In genomic region chr17:35214631-35215273, GRCh38 we compare ENCODE assay signal across 11 cellular contexts. TPM values are rescaled to one million over a fixed set of nuclear protein-coding genes. Genes with fewer than 3 reads are reported as not detected.
A peak's percentile ranks its signal among the peaks of the same experiment; 100 is the strongest.
DNase-seq lines count a peak whose midpoint lies in the region; ATAC-seq and TF ChIP-seq lines count a peak whose summit lies in the region.
"Had no signal": no experiment of that assay in that cellular context is flagged by ENCODE, and none has a peak within 500 bp of the region (broad histone marks: within the 10 kb centered on the region; RNA-seq: fewer than 3 reads in every experiment).

No MANE protein-coding gene starts in this region.

- H3K36me3 ChIP-seq in CD8-positive, alpha-beta memory T cell (ENCODE audit: insufficient read depth, low read length) = no peaks in the 10 kb centered on the region
- no peaks in the 10 kb centered on the region for H3K36me3 ChIP-seq in Peyer's patch
- no peaks in the 10 kb centered on the region for H3K36me3 ChIP-seq in ascending aorta

- no peak for TF ChIP-seq POLR2A in Peyer's patch (IDR thresholded peaks at IDR 0.05)

- no peaks in the 10 kb centered on the region for H3K9me3 ChIP-seq in CD8-positive, alpha-beta memory T cell (ENCODE audit: low read length)
- H3K9me3 ChIP-seq in Peyer's patch = no peaks in the 10 kb centered on the region
- H3K9me3 ChIP-seq in ascending aorta = no peaks in the 10 kb centered on the region

- peaks cover 93% of the 10 kb centered on the region for H3K4me1 ChIP-seq in CD8-positive, alpha-beta memory T cell (ENCODE audit: insufficient read depth, low read length)
- H3K4me1 ChIP-seq in Peyer's patch = no peaks in the 10 kb centered on the region
- no peaks in the 10 kb centered on the region for H3K4me1 ChIP-seq in ascending aorta

- peak overlapping the region; percentile 61 for H3K4me3 ChIP-seq in CD8-positive, alpha-beta memory T cell (ENCODE audit: low read length)
- H3K4me3 ChIP-seq in Peyer's patch = no peak overlapping the region
- H3K4me3 ChIP-seq in skin epidermis = no peak overlapping the region
- no peak overlapping the region for H3K4me3 ChIP-seq in ascending aorta

- peak overlapping the region; percentile 40 for H3K27ac ChIP-seq in CD8-positive, alpha-beta memory T cell (ENCODE audit: low read depth, low read length)
- H3K27ac ChIP-seq in Peyer's patch (peak overlapping the region; percentile 65 to 76 (median 73)), skin epidermis (peak overlapping the region in 15 of 21 experiments; percentile 38 to 96 (median 73)), ascending aorta (no peak overlapping the region)
- H3K27ac ChIP-seq: C4-2B had no signal

- intact Hi-C loops in ascending aorta (cut with DNase I) = loop anchor here (10.0 kb wide), 1 partner anchor 60 kb away; no protein-coding TSS in a partner anchor

- H3K27ac Mint-ChIP-seq in CD8-positive, alpha-beta memory T cell = peak overlapping the region; percentile 41 to 99 (median 94)

- ATAC-seq in GM21360 (IDR thresholded peaks at IDR 0.05; ENCODE audit: unreplicated experiment) = no peak
- ATAC-seq: SK-N-SH treated with all-trans-retinoic acid at 6 μM for 48 hours had no signal

- peak in 1 of 5 donors; percentile 6 for DNase-seq in CD8-positive, alpha-beta memory T cell
- DNase-seq in Peyer's patch (no peak), ascending aorta (ENCODE audit: low spot score in 2 of 2) (no peak), mesenteric fat pad (ENCODE audit: low spot score) (no peak), H4 (ENCODE audit: low spot score) (no peak)
- peak; percentile 40 for DNase-seq in activated naive CD4-positive, alpha-beta T cell treated with Interleukin-2 at 50 U/mL for 16 hours
- DNase-seq: NCI-H2227 treated with DMSO at 0.1 percent for 48 hours had no signal

- POLR2A ChIA-PET in CD8-positive, alpha-beta memory T cell (lab: Charles Lee) = interaction anchor here (0.6 to 3.1 kb wide), 12 partner anchors 19 to 364 kb away, joined by 3 to 68 read pairs (median 6); partner anchors contain the start of genes PEX12, SLFN12L and SLFN5

- no peak for TF ChIP-seq CTCF in Peyer's patch (IDR thresholded peaks at IDR 0.05)
- no peak for TF ChIP-seq CTCF in ascending aorta (IDR thresholded peaks at IDR 0.05)

- peaks cover 79 to 95% (median 92%) of the 10 kb centered on the region in 3 donors for H3K4me1 Mint-ChIP-seq in CD8-positive, alpha-beta memory T cell

- no peaks in the 10 kb centered on the region for H3K27me3 ChIP-seq in CD8-positive, alpha-beta memory T cell (ENCODE audit: insufficient read depth, low read length, poor library complexity, severe bottlenecking)
- H3K27me3 ChIP-seq in Peyer's patch (no peaks in the 10 kb centered on the region), ascending aorta (no peaks in the 10 kb centered on the region)

- H3K36me3 Mint-ChIP-seq in CD8-positive, alpha-beta memory T cell = peaks cover 0 to 8% (median 0%) of the 10 kb centered on the region in 3 donors

- H3K9me3 Mint-ChIP-seq in CD8-positive, alpha-beta memory T cell = peaks cover 0 to 2% (median 0%) of the 10 kb centered on the region in 5 donors

- CTCF ChIA-PET in CD8-positive, alpha-beta memory T cell (lab: Charles Lee) = interaction anchor here (0.8 to 3.8 kb wide), 8 partner anchors 10 to 319 kb away, joined by 3 to 27 read pairs (median 6); partner anchors contain the start of gene SLFN5

- H3K27me3 Mint-ChIP-seq in CD8-positive, alpha-beta memory T cell = no peaks in the 10 kb centered on the region

- H3K4me3 Mint-ChIP-seq in CD8-positive, alpha-beta memory T cell = peak overlapping the region; percentile 15 to 87 (median 81)

RNA-seq across cellular contexts. Expression of gene SLC35G3, which starts 20.6 kb away (rescaled TPM):
- total RNA-seq in CD8-positive, alpha-beta memory T cell = not detected
- not detected for polyA plus RNA-seq in CD8-positive, alpha-beta memory T cell
- total RNA-seq in Peyer's patch (not detected), ascending aorta (not detected), mesenteric fat pad (not detected)
- not detected in 2 replicates for total RNA-seq in H4 (2014; rRNA removed; shearing (Covaris generic))

RNA-seq across cellular contexts. Expression of gene SLFN5, which starts 28.1 kb away (rescaled TPM):
- total RNA-seq in CD8-positive, alpha-beta memory T cell = 10 to 100 TPM; 28.6 to 30.2 TPM
- polyA plus RNA-seq in CD8-positive, alpha-beta memory T cell = 158 TPM
- total RNA-seq in Peyer's patch (10 to 100 TPM in 2 of 4 donors, 1 to 10 TPM in 2; 6.8 to 35.5 (median 11.4) TPM), ascending aorta (13.0 TPM), mesenteric fat pad (74.8 TPM)
- total RNA-seq in H4 (2014; rRNA removed; shearing (Covaris generic)) = 28.8 and 35.1 TPM in 2 replicates

Comparison
In these comparisons a context has a peak if more than half of its experiments do, and no peak if none do; other contexts are left out.
1. H3K27ac ChIP-seq: peak in CD8-positive, alpha-beta memory T cell (single experiment), Peyer's patch (4 of 4) and skin epidermis (15 of 21); none in ascending aorta (0 of 2).